ENCODE assay signal across 25 cellular contexts in genomic region chr6:169185011-169185521, GRCh38.
"Had no signal": no experiment of that assay in that cellular context is flagged by ENCODE, and none has a peak within 500 bp of the region (broad histone marks: within the 10 kb centered on the region; RNA-seq: fewer than 3 reads in every experiment).

No MANE protein-coding gene starts in this region.

- H3K27ac Mint-ChIP-seq: dendritic cell treated with granulocyte-macrophage colony-stimulating factor and Interleukin-4, amounts not matched to agents 40 ng/mL and 50 ng/mL, for 4 days; naive thymus-derived CD4-positive, alpha-beta T cell; nephron progenitor cell; progenitor cell of endocrine pancreas; stimulated activated naive CD8-positive, alpha-beta T cell treated with anti-CD3 and anti-CD28 coated beads, Interleukin-15, amount 100 ng/mL, for 72 hours had no signal

- H3K4me1 ChIP-seq: colonic mucosa, pancreas, right lobe of liver, suprapubic skin, transverse colon, upper lobe of right lung, uterus had no signal

- H3K27me3 ChIP-seq: colonic mucosa, hepatocyte, pancreas, right lobe of liver, suprapubic skin, transverse colon, upper lobe of right lung, uterus had no signal

- H3K4me2 ChIP-seq: hepatocyte, smooth muscle cell had no signal

- H3K36me3 ChIP-seq: colonic mucosa, pancreas, right lobe of liver, suprapubic skin, transverse colon, upper lobe of right lung, uterus had no signal

- H3K4me3 ChIP-seq: colonic mucosa, hepatocyte, pancreas, right lobe of liver, smooth muscle cell, suprapubic skin, transverse colon, upper lobe of right lung, uterus had no signal

- ATAC-seq: left lobe of liver; naive thymus-derived CD4-positive, alpha-beta T cell; pancreas; right lobe of liver; stimulated activated naive CD8-positive, alpha-beta T cell treated with anti-CD3 and anti-CD28 coated beads, Interleukin-15, amount 100 ng/mL, for 72 hours; upper lobe of right lung had no signal

- H3K36me3 Mint-ChIP-seq: naive thymus-derived CD4-positive, alpha-beta T cell had no signal

- H3K27me3 Mint-ChIP-seq: dendritic cell treated with granulocyte-macrophage colony-stimulating factor and Interleukin-4, amounts not matched to agents 40 ng/mL and 50 ng/mL, for 4 days; stimulated activated naive CD8-positive, alpha-beta T cell treated with anti-CD3 and anti-CD28 coated beads, Interleukin-15, amount 100 ng/mL, for 72 hours had no signal

- H3K79me2 ChIP-seq: hepatocyte had no signal

- H3K9me3 ChIP-seq: colonic mucosa, pancreas, right lobe of liver, suprapubic skin, transverse colon, upper lobe of right lung, uterus had no signal

- H2AFZ ChIP-seq: hepatocyte had no signal

- H3K4me1 Mint-ChIP-seq: naive thymus-derived CD4-positive, alpha-beta T cell; nephron progenitor cell had no signal

- H3K4me3 Mint-ChIP-seq: dendritic cell treated with granulocyte-macrophage colony-stimulating factor and Interleukin-4, amounts not matched to agents 40 ng/mL and 50 ng/mL, for 4 days; naive thymus-derived CD4-positive, alpha-beta T cell; nephron progenitor cell; stimulated activated naive CD8-positive, alpha-beta T cell treated with anti-CD3 and anti-CD28 coated beads, Interleukin-15, amount 100 ng/mL, for 72 hours had no signal

- H3K27ac ChIP-seq: colonic mucosa, hepatocyte, pancreas, right lobe of liver, suprapubic skin, transverse colon, upper lobe of right lung, uterus had no signal

- H3K9me3 Mint-ChIP-seq: dendritic cell treated with granulocyte-macrophage colony-stimulating factor and Interleukin-4, amounts not matched to agents 40 ng/mL and 50 ng/mL, for 4 days; stimulated activated naive CD8-positive, alpha-beta T cell treated with anti-CD3 and anti-CD28 coated beads, Interleukin-15, amount 100 ng/mL, for 72 hours had no signal

- DNase-seq: colonic mucosa; effector CD8-positive, alpha-beta T cell; kidney; mesenchymal stem cell; midbrain; naive thymus-derived CD4-positive, alpha-beta T cell; nephron progenitor cell; occipital lobe; pancreas; right lobe of liver; stimulated activated CD4-positive, alpha-beta T cell treated with anti-CD3 and anti-CD28 coated beads, Interleukin-12 subunit alpha, Interleukin-12 subunit beta, amount 100 ng/mL, for 4 hours; stimulated activated CD4-positive, alpha-beta T cell treated with anti-CD3 and anti-CD28 coated beads, Interleukin-1b, Interleukin-23, amount 100 ng/mL, for 48 hours; stimulated activated CD4-positive, alpha-beta T cell treated with anti-CD3 and anti-CD28 coated beads, Interleukin-4, amount 100 ng/mL, for 1 hour; stimulated activated CD8-positive, alpha-beta memory T cell treated with anti-CD3 and anti-CD28 coated beads, Interleukin-4, amount 100 ng/mL, for 48 hours; stimulated activated naive CD4-positive, alpha-beta T cell; stimulated activated naive CD8-positive, alpha-beta T cell treated with anti-CD3 and anti-CD28 coated beads, Interleukin-15, amount 100 ng/mL, for 72 hours; transverse colon; upper lobe of right lung; uterus had no signal
